8 cellular contexts compared by ENCODE assay signal in the genomic region with DNA sequence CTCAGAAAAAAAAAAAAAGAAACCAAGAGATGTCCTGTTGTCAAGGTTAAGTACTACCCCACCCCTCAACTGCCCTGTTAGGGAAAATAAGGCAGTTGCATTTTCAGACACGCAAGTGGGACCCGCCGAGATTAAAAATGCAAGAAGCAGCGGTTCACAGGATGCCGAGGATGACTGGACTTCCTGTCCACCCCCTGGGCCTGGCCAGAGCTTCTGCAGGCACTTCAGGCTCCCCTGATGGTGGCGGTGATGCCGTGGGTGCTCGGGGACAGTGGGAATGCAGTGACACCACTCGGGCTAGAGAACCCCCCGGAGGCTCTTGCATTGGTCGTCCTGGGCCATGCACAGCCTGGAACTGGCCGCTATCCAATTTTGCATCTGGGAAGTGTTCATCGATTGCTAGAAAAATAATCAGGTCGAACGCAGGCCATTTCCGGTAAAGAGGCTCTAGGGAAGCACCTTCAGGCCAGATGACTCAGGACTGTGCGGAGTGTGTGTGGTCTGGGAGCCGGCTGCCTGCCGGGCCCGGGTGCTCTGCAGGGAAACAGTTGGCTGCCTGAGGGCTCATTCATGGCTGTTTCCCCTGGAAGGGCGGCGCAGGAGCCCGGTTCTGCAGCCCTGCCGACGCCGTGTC. TPM values are rescaled to one million over a fixed set of nuclear protein-coding genes. Genes with fewer than 3 reads are reported as not detected.
A peak's percentile ranks its signal among the peaks of the same experiment; 100 is the strongest.
DNase-seq lines count a peak whose midpoint lies in the region; ATAC-seq and TF ChIP-seq lines count a peak whose summit lies in the region.

No MANE protein-coding gene starts in this region.

- H3K36me3 ChIP-seq in RWPE2 (ENCODE audit: low read depth), result no peaks in the 10 kb centered on the region
- no peaks in the 10 kb centered on the region for H3K36me3 ChIP-seq in skeletal muscle tissue (ENCODE audit: control insufficient read depth in 3 of 3, insufficient read depth in 3 of 3, low read length in 3 of 3)

- H3K27me3 ChIP-seq in RWPE2 (ENCODE audit: insufficient read depth, poor library complexity, severe bottlenecking) (no peaks in the 10 kb centered on the region), skeletal muscle tissue (ENCODE audit: control insufficient read depth in 3 of 3, insufficient read depth in 3 of 3, low read length in 3 of 3) (peaks cover 0 to 4% (median 0%) of the 10 kb centered on the region in 3 donors)

- no peak overlapping the region for H3K4me3 ChIP-seq in RWPE2 (ENCODE audit: severe bottlenecking)
- peak overlapping the region; percentile 27 for H3K4me3 ChIP-seq in fibroblast of pulmonary artery (replicated peaks; ENCODE audit: low read depth, low read length)
- H3K4me3 ChIP-seq in skeletal muscle tissue (ENCODE audit: low read length in 3 of 3), result peak overlapping the region in 2 of 3 donors; percentile 29 to 31

- H3K9ac ChIP-seq in skeletal muscle tissue (ENCODE audit: low read depth in 1 of 3, low read length in 3 of 3), result no peak overlapping the region

- TF ChIP-seq CTCF in RWPE2 (IDR thresholded peaks at IDR 0.05; ENCODE audit: poor library complexity, severe bottlenecking) (no peak), fibroblast of pulmonary artery (IDR thresholded peaks at IDR 0.05; ENCODE audit: low read length, missing control alignments) (no peak)

- H3K4me1 ChIP-seq in RWPE2 (ENCODE audit: insufficient read depth, poor library complexity, severe bottlenecking), result peaks cover 14% of the 10 kb centered on the region
- peaks cover 3 to 6% (median 4%) of the 10 kb centered on the region in 3 donors for H3K4me1 ChIP-seq in skeletal muscle tissue (ENCODE audit: control insufficient read depth in 3 of 3, insufficient read depth in 3 of 3, low read length in 3 of 3)

- H3K9me3 ChIP-seq in RWPE2 (ENCODE audit: severe bottlenecking) (no peaks in the 10 kb centered on the region), skeletal muscle tissue (ENCODE audit: control insufficient read depth in 3 of 3, low read length in 3 of 3) (no peaks in the 10 kb centered on the region)

- ATAC-seq in GM21529 (IDR thresholded peaks at IDR 0.05; ENCODE audit: unreplicated experiment) (peak; percentile 42), RWPE2 (ENCODE audit: low read depth) (peak; percentile 90), GM18520 (IDR thresholded peaks at IDR 0.05; ENCODE audit: unreplicated experiment) (no peak)

- H3K27ac ChIP-seq in RWPE2 (ENCODE audit: poor library complexity, severe bottlenecking) (peak overlapping the region; percentile 9), skeletal muscle tissue (ENCODE audit: low read depth, low read length) (peak overlapping the region; percentile 36)

- DNase-seq in RWPE2 (ENCODE audit: low spot score), result no peak
- peak; percentile 92 for DNase-seq in fibroblast of pulmonary artery (ENCODE audit: low read depth)
- no peak for DNase-seq in mesenteric fat pad (ENCODE audit: low spot score)
- DNase-seq in NCI-H1048 (lab: John Stamatoyannopoulos, UW), result no peak
- no peak for DNase-seq in NCI-H1092 treated with DMSO at 0.1 percent for 48 hours (lab: John Stamatoyannopoulos, UW)

RNA-seq across cellular contexts. Expression of a gene that starts 13.4 kb away (rescaled TPM):
- total RNA-seq in skeletal muscle tissue (7.3 TPM), mesenteric fat pad (256 TPM)

Comparison
In these comparisons a context has a peak if more than half of its experiments do, and no peak if none do; other contexts are left out.
1. RNA of a gene that starts 13.4 kb away (total RNA-seq): 256 TPM in mesenteric fat pad (single experiment); 7.3 TPM in skeletal muscle tissue (single experiment); every median in the first group is over 10 times any median in the second.